In the genomic region with DNA sequence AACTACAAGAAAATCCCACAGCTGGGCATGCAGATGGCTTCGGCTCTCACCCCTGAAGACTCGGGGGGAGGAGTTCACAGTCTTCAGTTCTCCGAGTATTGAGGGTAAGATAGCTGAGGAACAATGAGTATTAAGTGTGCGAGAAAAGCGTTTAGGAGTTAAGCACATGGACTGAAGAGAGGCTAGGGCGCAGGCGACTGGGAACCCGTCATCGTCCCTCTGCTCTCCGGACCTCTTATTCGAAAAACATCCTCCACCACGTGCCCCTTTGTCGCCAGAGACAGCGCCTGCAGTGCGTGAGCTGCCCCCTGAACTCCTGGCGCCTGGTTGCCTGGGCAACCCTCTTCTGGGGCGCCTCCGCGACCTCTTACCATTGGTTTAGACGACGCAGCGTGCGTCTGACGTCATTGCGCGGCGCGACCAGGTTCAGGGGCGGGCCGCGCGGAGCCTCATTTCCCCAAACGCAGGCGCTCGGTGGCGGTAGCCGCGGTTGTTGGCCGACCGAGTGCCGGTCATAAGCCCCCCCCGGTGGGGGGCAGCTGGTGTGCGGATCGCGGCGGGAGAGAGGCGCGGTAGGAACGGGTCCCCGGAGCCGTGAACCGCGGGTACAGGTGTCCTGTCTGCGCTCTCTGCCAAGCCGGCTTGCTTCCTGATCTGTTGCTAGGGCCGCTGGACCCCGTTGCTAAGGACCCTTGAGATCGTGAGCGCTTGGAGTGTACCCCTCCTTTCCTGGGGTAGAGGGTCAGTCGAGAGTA, we compare ENCODE assay signal across 8 cellular contexts. TPM values are rescaled to one million over a fixed set of nuclear protein-coding genes. Genes with fewer than 3 reads are reported as not detected.
DNase-seq lines count a peak whose midpoint lies in the region; ATAC-seq and TF ChIP-seq lines count a peak whose summit lies in the region.

A gene (plus strand): TSS at position 452 of the 755 bp plus-strand sequence. CDS start 4,024 bp downstream, outside the sequence.

- CTCF ChIA-PET in mammary epithelial cell (lab: Charles Lee; ENCODE audit: low non-redundant PET) = no interaction called here

- no peaks in the 10 kb centered on the region for H3K9me3 ChIP-seq in WERI-Rb-1 (ENCODE audit: severe bottlenecking)
- H3K9me3 ChIP-seq in mammary epithelial cell (replicated peaks; ENCODE audit: insufficient read depth, low read length) = no peaks in the 10 kb centered on the region
- H3K9me3 ChIP-seq in iPS-20b (ENCODE audit: insufficient read depth, low read depth, low read length) = no peaks in the 10 kb centered on the region

- in situ Hi-C loops in ACHN (cut with HindIII; ENCODE audit: low pct_ligation_motif_present, low pct_unique_long_range_greater_than_20kb, low sequenced_read_pairs) (no loop called here), mammary epithelial cell (cut with MboI; ENCODE audit: low sequenced_read_pairs in 2 of 2) (no loop called here)

- H3K9ac ChIP-seq in mammary epithelial cell (ENCODE audit: insufficient read depth, low read length) = peak within 1 kb of the TSS; percentile 91
- peak within 1 kb of the TSS; percentile 82; the same call in 1 of the 2 replicates for H3K9ac ChIP-seq in iPS-20b (ENCODE audit: low read depth, low read length)

- no TSS peak for BruUV-seq in mammary epithelial cell (replicated peaks; lab: Mats Ljungman, UMichigan)

- peak within 1 kb of the TSS; percentile 90 for H3K4me2 ChIP-seq in mammary epithelial cell (ENCODE audit: insufficient read depth, low read depth, low read length)

- DNase-seq in ACHN (peak; percentile 93), NCI-H2227 (lab: John Stamatoyannopoulos, UW; ENCODE audit: unreplicated experiment) (peak; percentile 95), WERI-Rb-1 (peak; percentile 97), mammary epithelial cell (peak; percentile 88)

- H3K4me1 ChIP-seq in mammary epithelial cell (ENCODE audit: insufficient read depth, low read length) (peaks cover 11% of the 10 kb centered on the region), iPS-20b (ENCODE audit: insufficient read depth, low read length) (peaks cover 10% of the 10 kb centered on the region; the same call in 1 of the 2 replicates)

- dilution Hi-C loops in mammary epithelial cell (cut with HindIII; ENCODE audit: low sequenced_read_pairs) = no loop called here

- H3K36me3 ChIP-seq in WERI-Rb-1 (peaks cover 13% of the 10 kb centered on the region), mammary epithelial cell (ENCODE audit: insufficient read depth, low read length) (peaks cover 5% of the 10 kb centered on the region), iPS-20b (ENCODE audit: insufficient read depth, low read depth, low read length) (peaks cover 11% of the 10 kb centered on the region)

- WGBS in mammary epithelial cell (ENCODE audit: low coverage, missing lambda C conversion rate) = 2% methylated on average over 35 of the region's 60 CpGs

- ATAC-seq in GM18873 (IDR thresholded peaks at IDR 0.05; ENCODE audit: low FRiP score, unreplicated experiment) (peak; percentile 99), HG03139 (IDR thresholded peaks at IDR 0.05; ENCODE audit: unreplicated experiment) (peak; percentile 100)

- no peaks in the 10 kb centered on the region for H4K20me1 ChIP-seq in mammary epithelial cell (ENCODE audit: insufficient read depth, low read length)

- intact Hi-C loops in mammary epithelial cell (cut with micrococcal nuclease) = loop anchor here (5.0 to 10.0 kb wide), 2 partner anchors 147 to 435 kb away; no protein-coding TSS in a partner anchor

- no peak for TF ChIP-seq CTCF in WERI-Rb-1 (IDR thresholded peaks at IDR 0.05; ENCODE audit: low read depth, low read length)
- TF ChIP-seq CTCF in mammary epithelial cell (conservative IDR thresholded peaks at IDR 0.05 in 1 of 2, IDR thresholded peaks at IDR 0.05 in 1 of 2; ENCODE audit: extremely low read depth in 1 of 2, insufficient read depth in 1 of 2, low read depth in 1 of 2, low read length in 2 of 2) = no peak

- peak within 1 kb of the TSS; percentile 77 for H3K4me3 ChIP-seq in WERI-Rb-1 (ENCODE audit: low read depth, low read length)
- H3K4me3 ChIP-seq in mammary epithelial cell (replicated peaks in 1 of 3; ENCODE audit: insufficient read depth in 1 of 3, low read depth in 2 of 3, low read length in 3 of 3) = peak within 1 kb of the TSS; percentile 75 to 98 (median 92)
- H3K4me3 ChIP-seq in iPS-20b (ENCODE audit: low read length) = peak within 1 kb of the TSS; percentile 73
- peak within 1 kb of the TSS; percentile 58 to 95 (median 82) for H3K4me3 ChIP-seq in skin epidermis

- peak within 1 kb of the TSS; percentile 89 for H3K27ac ChIP-seq in WERI-Rb-1
- H3K27ac ChIP-seq in mammary epithelial cell (ENCODE audit: insufficient read depth, low read depth, low read length) = peak within 1 kb of the TSS; percentile 79
- no peak within 1 kb of the TSS for H3K27ac ChIP-seq in iPS-20b (ENCODE audit: low read length)
- H3K27ac ChIP-seq in skin epidermis = peak within 1 kb of the TSS in 20 of 21 experiments; percentile 14 to 98 (median 78)

- peak within 1 kb of the TSS; percentile 94 for H2AFZ ChIP-seq in mammary epithelial cell (ENCODE audit: low read depth, low read length)

- H3K27me3 ChIP-seq in WERI-Rb-1 (ENCODE audit: insufficient read depth, low read depth, severe bottlenecking) (no peaks in the 10 kb centered on the region), mammary epithelial cell (ENCODE audit: insufficient read depth, low read length) (no peaks in the 10 kb centered on the region), iPS-20b (ENCODE audit: insufficient read depth, low read length) (no peaks in the 10 kb centered on the region)

- peaks cover 36% of the 10 kb centered on the region for H3K79me2 ChIP-seq in mammary epithelial cell (ENCODE audit: insufficient read depth, low read length)

RNA-seq across cellular contexts. Expression of the gene that starts here (rescaled TPM):
- total RNA-seq in mammary epithelial cell = 10 to 100 TPM; 16.0 to 29.2 TPM
- 11.5 TPM for polyA plus RNA-seq in mammary epithelial cell
- 6.3 TPM for polyA minus RNA-seq in mammary epithelial cell
